In the genomic region with DNA sequence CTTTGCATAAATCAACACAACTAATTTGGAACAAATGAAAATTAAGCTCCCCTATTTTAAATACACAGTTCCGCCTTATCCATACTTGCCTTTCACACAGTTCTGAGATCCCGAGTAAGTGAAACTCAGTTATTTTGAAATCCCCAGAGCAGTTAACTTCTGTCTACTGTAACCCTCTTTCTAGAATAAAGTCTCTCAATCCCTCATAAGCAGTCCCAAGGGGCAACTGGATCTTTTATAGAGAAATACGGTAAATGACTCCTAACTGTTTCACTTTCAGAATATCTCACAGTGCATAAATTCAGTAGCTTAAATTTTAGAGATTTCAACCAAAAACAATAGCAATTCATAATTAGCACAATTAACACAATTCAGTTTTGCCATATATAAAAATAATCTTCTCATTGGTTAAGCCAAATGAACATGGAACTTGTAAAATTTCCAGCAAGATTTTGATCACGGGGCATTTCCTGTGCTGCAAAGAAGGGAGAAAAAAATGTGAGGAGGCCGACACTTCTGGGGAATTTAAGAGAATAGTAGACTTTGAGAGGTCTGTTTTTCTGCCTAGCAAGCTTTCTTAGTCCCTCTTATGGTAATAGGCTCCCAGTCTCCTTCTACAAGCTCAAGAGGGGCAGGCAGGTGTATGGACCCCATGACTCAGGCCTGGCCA, we compare ENCODE assay signal across 1 cellular context.
TF ChIP-seq lines count a peak whose summit lies in the region.

No MANE protein-coding gene starts in this region.

TF ChIP-seq in GM12878, 131 proteins besides CTCF, POLR2A, EP300 and RAD21 (continued from another document):
- TF ChIP-seq, protein P1, sequence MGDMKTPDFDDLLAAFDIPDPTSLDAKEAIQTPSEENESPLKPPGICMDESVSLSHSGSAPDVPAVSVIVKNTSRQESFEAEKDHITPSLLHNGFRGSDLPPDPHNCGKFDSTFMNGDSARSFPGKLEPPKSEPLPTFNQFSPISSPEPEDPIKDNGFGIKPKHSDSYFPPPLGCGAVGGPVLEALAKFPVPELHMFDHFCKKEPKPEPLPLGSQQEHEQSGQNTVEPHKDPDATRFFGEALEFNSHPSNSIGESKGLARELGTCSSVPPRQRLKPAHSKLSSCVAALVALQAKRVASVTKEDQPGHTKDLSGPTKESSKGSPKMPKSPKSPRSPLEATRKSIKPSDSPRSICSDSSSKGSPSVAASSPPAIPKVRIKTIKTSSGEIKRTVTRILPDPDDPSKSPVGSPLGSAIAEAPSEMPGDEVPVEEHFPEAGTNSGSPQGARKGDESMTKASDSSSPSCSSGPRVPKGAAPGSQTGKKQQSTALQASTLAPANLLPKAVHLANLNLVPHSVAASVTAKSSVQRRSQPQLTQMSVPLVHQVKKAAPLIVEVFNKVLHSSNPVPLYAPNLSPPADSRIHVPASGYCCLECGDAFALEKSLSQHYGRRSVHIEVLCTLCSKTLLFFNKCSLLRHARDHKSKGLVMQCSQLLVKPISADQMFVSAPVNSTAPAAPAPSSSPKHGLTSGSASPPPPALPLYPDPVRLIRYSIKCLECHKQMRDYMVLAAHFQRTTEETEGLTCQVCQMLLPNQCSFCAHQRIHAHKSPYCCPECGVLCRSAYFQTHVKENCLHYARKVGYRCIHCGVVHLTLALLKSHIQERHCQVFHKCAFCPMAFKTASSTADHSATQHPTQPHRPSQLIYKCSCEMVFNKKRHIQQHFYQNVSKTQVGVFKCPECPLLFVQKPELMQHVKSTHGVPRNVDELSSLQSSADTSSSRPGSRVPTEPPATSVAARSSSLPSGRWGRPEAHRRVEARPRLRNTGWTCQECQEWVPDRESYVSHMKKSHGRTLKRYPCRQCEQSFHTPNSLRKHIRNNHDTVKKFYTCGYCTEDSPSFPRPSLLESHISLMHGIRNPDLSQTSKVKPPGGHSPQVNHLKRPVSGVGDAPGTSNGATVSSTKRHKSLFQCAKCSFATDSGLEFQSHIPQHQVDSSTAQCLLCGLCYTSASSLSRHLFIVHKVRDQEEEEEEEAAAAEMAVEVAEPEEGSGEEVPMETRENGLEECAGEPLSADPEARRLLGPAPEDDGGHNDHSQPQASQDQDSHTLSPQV (IDR thresholded peaks at IDR 0.05) = 0 out of 2 replicates have a peak, but pooled peaks have one; percentile 4
- TF ChIP-seq IKZF2 (IDR thresholded peaks at IDR 0.05) (peak; percentile 30 to 41; a peak in 2 of 4 replicates), SIX5 (IDR thresholded peaks at IDR 0.05; ENCODE audit: low read depth, low read length, severe bottlenecking) (no peak), RAD51 (IDR thresholded peaks at IDR 0.05) (0 out of 2 replicates have a peak, but pooled peaks have one; percentile 16), DPF2 (IDR thresholded peaks at IDR 0.05) (peak; percentile 41; the same call in 1 of the 2 replicates), MTA2 (IDR thresholded peaks at IDR 0.05; ENCODE audit: low read depth) (0 out of 2 replicates have a peak, but pooled peaks have one; percentile 33), MYC (IDR thresholded peaks at IDR 0.05; ENCODE audit: insufficient read depth, insufficient read length, insufficient replicate concordance, low read length, severe bottlenecking) (no peak), WRNIP1 (IDR thresholded peaks at IDR 0.05; ENCODE audit: borderline replicate concordance, low read depth, low read length) (no peak), ELK1 (IDR thresholded peaks at IDR 0.05; ENCODE audit: low read depth, low read length) (no peak), FOXM1 (IDR thresholded peaks at IDR 0.05; ENCODE audit: low read depth, low read length) (no peak)
- TF ChIP-seq, protein P2, sequence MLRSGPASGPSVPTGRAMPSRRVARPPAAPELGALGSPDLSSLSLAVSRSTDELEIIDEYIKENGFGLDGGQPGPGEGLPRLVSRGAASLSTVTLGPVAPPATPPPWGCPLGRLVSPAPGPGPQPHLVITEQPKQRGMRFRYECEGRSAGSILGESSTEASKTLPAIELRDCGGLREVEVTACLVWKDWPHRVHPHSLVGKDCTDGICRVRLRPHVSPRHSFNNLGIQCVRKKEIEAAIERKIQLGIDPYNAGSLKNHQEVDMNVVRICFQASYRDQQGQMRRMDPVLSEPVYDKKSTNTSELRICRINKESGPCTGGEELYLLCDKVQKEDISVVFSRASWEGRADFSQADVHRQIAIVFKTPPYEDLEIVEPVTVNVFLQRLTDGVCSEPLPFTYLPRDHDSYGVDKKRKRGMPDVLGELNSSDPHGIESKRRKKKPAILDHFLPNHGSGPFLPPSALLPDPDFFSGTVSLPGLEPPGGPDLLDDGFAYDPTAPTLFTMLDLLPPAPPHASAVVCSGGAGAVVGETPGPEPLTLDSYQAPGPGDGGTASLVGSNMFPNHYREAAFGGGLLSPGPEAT (IDR thresholded peaks at IDR 0.05; ENCODE audit: low read depth) = 0 out of 2 replicates have a peak, but pooled peaks have one; percentile 14
